In genomic region chr5:176203086-176203485, GRCh38 we compare ENCODE assay signal across 9 cellular contexts.
"Had no signal": no experiment of that assay in that cellular context is flagged by ENCODE, and none has a peak within 500 bp of the region (broad histone marks: within the 10 kb centered on the region; RNA-seq: fewer than 3 reads in every experiment).

No MANE protein-coding gene starts in this region.

- H3K9me3 Mint-ChIP-seq: HFFc6 had no signal

- DNase-seq: GM23248, GOT3, H7, H9, HCEC 1CT, HFFc6 had no signal

- H3K4me1 ChIP-seq: HAP-1 had no signal

- H3K9me3 ChIP-seq: HAP-1 had no signal

- H3K27ac Mint-ChIP-seq: GM23338, H9, HFFc6 had no signal

- H3K4me3 Mint-ChIP-seq: GM23338, H9, HFFc6 had no signal

- ATAC-seq: GM23338, HCT116 had no signal

- H3K36me3 ChIP-seq: HAP-1 had no signal

- H3K9ac ChIP-seq: GM23248 had no signal

- H3K27ac ChIP-seq: GM23248 had no signal

- H3K4me3 ChIP-seq: GM23248, GM23338, HAP-1 had no signal
